ENCODE assay signal across 37 cellular contexts in the genomic region with DNA sequence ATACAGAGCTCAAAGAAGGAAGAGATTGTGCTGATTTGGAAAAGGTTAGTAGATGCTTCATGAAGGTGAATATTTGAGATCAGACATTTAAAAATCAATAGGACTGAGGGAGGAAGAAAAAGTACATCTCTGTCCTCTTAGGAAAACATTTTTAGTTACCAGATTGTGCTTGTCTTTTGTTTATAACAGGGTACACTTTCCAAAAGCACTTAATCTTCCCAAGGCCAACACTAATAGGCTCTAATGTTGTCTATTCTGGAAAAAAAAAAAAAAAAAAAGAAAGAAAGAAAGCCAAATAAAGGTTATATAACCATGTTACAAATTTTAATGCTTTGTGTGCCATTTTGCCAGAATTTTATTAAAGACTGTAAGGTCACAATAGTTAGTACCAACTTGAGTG. TPM values are rescaled to one million over a fixed set of nuclear protein-coding genes. Genes with fewer than 3 reads are reported as not detected.
"Had no signal": no experiment of that assay in that cellular context is flagged by ENCODE, and none has a peak within 500 bp of the region (broad histone marks: within the 10 kb centered on the region; RNA-seq: fewer than 3 reads in every experiment).

No MANE protein-coding gene starts in this region.

- H3K9me3 Mint-ChIP-seq: activated B cell treated with CpG ODN at 0.5 μM for 24 hours; activated CD4-positive, alpha-beta memory T cell treated with anti-CD3 and anti-CD28 coated beads, Interleukin-2, amount 10 ng/mL, durations not matched to agents 7 days and 5 days; activated CD4-positive, alpha-beta T cell treated with anti-CD3 and anti-CD28 coated beads, Interleukin-2, amount 10 ng/mL, durations not matched to agents 24 days and 14 days; activated naive CD4-positive, alpha-beta T cell treated with anti-CD3 and anti-CD28 coated beads, Interleukin-2, amount 10 ng/mL, durations not matched to agents 7 days and 5 days; activated naive CD4-positive, alpha-beta T cell treated with anti-CD3 and anti-CD28 coated beads, Interleukin-2, amount 50 U/mL, for 24 hours; activated naive CD8-positive, alpha-beta T cell treated with anti-CD3 and anti-CD28 coated beads, Interleukin-2, amount 10 ng/mL, durations not matched to agents 7 days and 5 days; activated naive CD8-positive, alpha-beta T cell treated with anti-CD3 and anti-CD28 coated beads, Interleukin-2, amount 50 U/mL, for 24 hours; activated T-cell treated with anti-CD3 and anti-CD28 coated beads, Interleukin-2, amount 50 U/mL, for 24 hours; activated T-helper 2 cell treated with anti-CD3 and anti-CD28 coated beads, Interferon-gamma antibody, Interleukin-2, Interleukin-4, amounts not matched to agents 10 μg/mL and 5 μg/mL and 100 μg/mL, durations not matched to agents 14 hours and 24 hours and 36 hours; brain; central memory CD8-positive, alpha-beta T cell; T-helper 1 cell treated with Interleukin-12 subunit alpha and Interleukin-12 subunit beta and Interleukin-4 antibody, amounts not matched to agents 30 μg/mL and 1 μg/mL, for 36 hours; T-helper 2 cell treated with Interferon-gamma antibody and Interleukin-4, amounts not matched to agents 5 μg/mL and 100 μg/mL, for 36 hours had no signal

- H3K27ac Mint-ChIP-seq: activated B cell treated with CpG ODN at 0.5 μM for 24 hours; activated CD4-positive, alpha-beta memory T cell treated with anti-CD3 and anti-CD28 coated beads, Interleukin-2, amount 10 ng/mL, durations not matched to agents 7 days and 5 days; activated CD4-positive, alpha-beta T cell treated with anti-CD3 and anti-CD28 coated beads, Interleukin-2, amount 10 ng/mL, durations not matched to agents 24 days and 14 days; activated CD8-positive, alpha-beta memory T cell treated with anti-CD3 and anti-CD28 coated beads, Interleukin-2, amount 10 ng/mL, durations not matched to agents 7 days and 5 days; activated CD8-positive, alpha-beta T cell treated with anti-CD3 and anti-CD28 coated beads, Interleukin-2, amount 10 ng/mL, durations not matched to agents 7 days and 5 days; activated naive CD4-positive, alpha-beta T cell treated with anti-CD3 and anti-CD28 coated beads, Interleukin-2, amount 10 ng/mL, durations not matched to agents 7 days and 5 days; activated naive CD4-positive, alpha-beta T cell treated with anti-CD3 and anti-CD28 coated beads, Interleukin-2, amount 50 U/mL, for 24 hours; activated naive CD8-positive, alpha-beta T cell; activated naive CD8-positive, alpha-beta T cell treated with anti-CD3 and anti-CD28 coated beads, Interleukin-2, amount 10 ng/mL, durations not matched to agents 7 days and 5 days; activated naive CD8-positive, alpha-beta T cell treated with anti-CD3 and anti-CD28 coated beads, Interleukin-2, amount 50 U/mL, for 24 hours; activated T-cell treated with anti-CD3 and anti-CD28 coated beads, Interleukin-2, amount 50 U/mL, for 24 hours; activated T-helper 2 cell treated with anti-CD3 and anti-CD28 coated beads, Interferon-gamma antibody, Interleukin-2, Interleukin-4, amounts not matched to agents 10 μg/mL and 5 μg/mL and 100 μg/mL, durations not matched to agents 14 hours and 24 hours and 36 hours; brain; T-helper 1 cell treated with Interleukin-12 subunit alpha and Interleukin-12 subunit beta and Interleukin-4 antibody, amounts not matched to agents 30 μg/mL and 1 μg/mL, for 36 hours; T-helper 2 cell treated with Interferon-gamma antibody and Interleukin-4, amounts not matched to agents 5 μg/mL and 100 μg/mL, for 36 hours had no signal

- H3K27me3 Mint-ChIP-seq: activated B cell treated with CpG ODN at 0.5 μM for 24 hours; activated CD4-positive, alpha-beta T cell treated with anti-CD3 and anti-CD28 coated beads, Interleukin-2, amount 10 ng/mL, durations not matched to agents 24 days and 14 days; activated naive CD4-positive, alpha-beta T cell treated with anti-CD3 and anti-CD28 coated beads, Interleukin-2, amount 50 U/mL, for 24 hours; activated naive CD8-positive, alpha-beta T cell; activated naive CD8-positive, alpha-beta T cell treated with anti-CD3 and anti-CD28 coated beads, Interleukin-2, amount 50 U/mL, for 24 hours; activated T-cell treated with anti-CD3 and anti-CD28 coated beads, Interleukin-2, amount 50 U/mL, for 24 hours had no signal

- H3K36me3 Mint-ChIP-seq: activated CD8-positive, alpha-beta memory T cell treated with anti-CD3 and anti-CD28 coated beads, Interleukin-2, amount 10 ng/mL, durations not matched to agents 7 days and 5 days; activated naive CD4-positive, alpha-beta T cell treated with anti-CD3 and anti-CD28 coated beads, Interleukin-2, amount 10 ng/mL, durations not matched to agents 7 days and 5 days; activated naive CD4-positive, alpha-beta T cell treated with anti-CD3 and anti-CD28 coated beads, Interleukin-2, amount 50 U/mL, for 24 hours; activated naive CD8-positive, alpha-beta T cell; activated naive CD8-positive, alpha-beta T cell treated with anti-CD3 and anti-CD28 coated beads, Interleukin-2, amount 10 ng/mL, durations not matched to agents 7 days and 5 days; brain had no signal

- H3K4me1 Mint-ChIP-seq: activated B cell treated with CpG ODN at 0.5 μM for 24 hours; activated CD4-positive, alpha-beta memory T cell treated with anti-CD3 and anti-CD28 coated beads, Interleukin-2, amount 10 ng/mL, durations not matched to agents 7 days and 5 days; activated CD4-positive, alpha-beta T cell treated with anti-CD3 and anti-CD28 coated beads, Interleukin-2, amount 10 ng/mL, durations not matched to agents 24 days and 14 days; activated CD8-positive, alpha-beta memory T cell treated with anti-CD3 and anti-CD28 coated beads, Interleukin-2, amount 10 ng/mL, durations not matched to agents 7 days and 5 days; activated naive CD4-positive, alpha-beta T cell treated with anti-CD3 and anti-CD28 coated beads, Interleukin-2, amount 10 ng/mL, durations not matched to agents 7 days and 5 days; activated naive CD4-positive, alpha-beta T cell treated with anti-CD3 and anti-CD28 coated beads, Interleukin-2, amount 50 U/mL, for 24 hours; activated naive CD8-positive, alpha-beta T cell treated with anti-CD3 and anti-CD28 coated beads, Interleukin-2, amount 10 ng/mL, durations not matched to agents 7 days and 5 days; activated naive CD8-positive, alpha-beta T cell treated with anti-CD3 and anti-CD28 coated beads, Interleukin-2, amount 50 U/mL, for 24 hours; brain; central memory CD8-positive, alpha-beta T cell had no signal

- H3K4me3 Mint-ChIP-seq: activated B cell treated with CpG ODN at 0.5 μM for 24 hours; activated CD4-positive, alpha-beta memory T cell treated with anti-CD3 and anti-CD28 coated beads, Interleukin-2, amount 10 ng/mL, durations not matched to agents 7 days and 5 days; activated CD4-positive, alpha-beta T cell treated with anti-CD3 and anti-CD28 coated beads, Interleukin-2, amount 10 ng/mL, durations not matched to agents 24 days and 14 days; activated CD8-positive, alpha-beta memory T cell treated with anti-CD3 and anti-CD28 coated beads, Interleukin-2, amount 10 ng/mL, durations not matched to agents 7 days and 5 days; activated CD8-positive, alpha-beta T cell treated with anti-CD3 and anti-CD28 coated beads, Interleukin-2, amount 10 ng/mL, durations not matched to agents 7 days and 5 days; activated naive CD4-positive, alpha-beta T cell treated with anti-CD3 and anti-CD28 coated beads, Interleukin-2, amount 10 ng/mL, durations not matched to agents 7 days and 5 days; activated naive CD4-positive, alpha-beta T cell treated with anti-CD3 and anti-CD28 coated beads, Interleukin-2, amount 50 U/mL, for 24 hours; activated naive CD8-positive, alpha-beta T cell; activated naive CD8-positive, alpha-beta T cell treated with anti-CD3 and anti-CD28 coated beads, Interleukin-2, amount 10 ng/mL, durations not matched to agents 7 days and 5 days; activated naive CD8-positive, alpha-beta T cell treated with anti-CD3 and anti-CD28 coated beads, Interleukin-2, amount 50 U/mL, for 24 hours; activated T-cell treated with anti-CD3 and anti-CD28 coated beads, Interleukin-2, amount 50 U/mL, for 24 hours; brain; central memory CD8-positive, alpha-beta T cell; T-helper 1 cell treated with Interleukin-12 subunit alpha and Interleukin-12 subunit beta and Interleukin-4 antibody, amounts not matched to agents 30 μg/mL and 1 μg/mL, for 36 hours; T-helper 2 cell treated with Interferon-gamma antibody and Interleukin-4, amounts not matched to agents 5 μg/mL and 100 μg/mL, for 36 hours had no signal

- H3K4me3 ChIP-seq: ascending aorta, cardiac muscle cell had no signal

- H3K9me3 ChIP-seq: ascending aorta had no signal

- H3K27ac ChIP-seq: ascending aorta, cardiac muscle cell, VCaP had no signal

- ATAC-seq: activated CD8-positive, alpha-beta memory T cell treated with anti-CD3 and anti-CD28 coated beads, Interleukin-2, amount 10 ng/mL, durations not matched to agents 7 days and 5 days; activated CD8-positive, alpha-beta T cell treated with anti-CD3 and anti-CD28 coated beads, Interleukin-2, amount 10 ng/mL, durations not matched to agents 7 days and 5 days; activated naive CD8-positive, alpha-beta T cell treated with anti-CD3 and anti-CD28 coated beads, Interleukin-2, amount 50 U/mL, for 24 hours had no signal

- FAIRE-seq: bronchial epithelial cell, TTC549 had no signal

- H3K36me3 ChIP-seq: ascending aorta, cardiac muscle cell had no signal

- H3K27me3 ChIP-seq: ascending aorta, cardiac muscle cell had no signal

- H3K4me1 ChIP-seq: ascending aorta had no signal

- DNase-seq: activated B cell treated with CpG ODN at 0.5 μM for 24 hours; activated CD4-positive, alpha-beta memory T cell treated with anti-CD3 and anti-CD28 coated beads, Interleukin-2, amount 10 ng/mL, durations not matched to agents 7 days and 5 days; activated CD4-positive, alpha-beta T cell treated with anti-CD3 and anti-CD28 coated beads for 4 hours; activated CD4-positive, alpha-beta T cell treated with anti-CD3 and anti-CD28 coated beads, Interleukin-2, amount 50 U/mL, for 48 hours; activated CD4-positive, CD25-positive, alpha-beta regulatory T cell treated with anti-CD3 and anti-CD28 coated beads, Interleukin-2, amount 50 U/mL, for 72 hours; activated CD8-positive, alpha-beta memory T cell treated with anti-CD3 and anti-CD28 coated beads for 24 hours; activated CD8-positive, alpha-beta memory T cell treated with anti-CD3 and anti-CD28 coated beads, Interleukin-2, amount 10 ng/mL, durations not matched to agents 7 days and 5 days; activated CD8-positive, alpha-beta memory T cell treated with anti-CD3 and anti-CD28 coated beads, Interleukin-2, amount 50 U/mL, for 48 hours; activated CD8-positive, alpha-beta T cell treated with anti-CD3 and anti-CD28 coated beads, Interleukin-2, amount 10 ng/mL, durations not matched to agents 7 days and 5 days; activated effector memory CD4-positive, alpha-beta T cell treated with Interleukin-2 at 50 U/mL for 16 hours; activated gamma-delta T cell; activated naive CD4-positive, alpha-beta T cell treated with anti-CD3 and anti-CD28 coated beads, Interleukin-2, amount 10 ng/mL, durations not matched to agents 7 days and 5 days; activated naive CD4-positive, alpha-beta T cell treated with Interleukin-2 at 50 U/mL for 16 hours; activated naive CD8-positive, alpha-beta T cell treated with anti-CD3 and anti-CD28 coated beads, Interleukin-2, amount 10 ng/mL, durations not matched to agents 7 days and 5 days; activated naive CD8-positive, alpha-beta T cell treated with anti-CD3 and anti-CD28 coated beads, Interleukin-2, amount 50 U/mL, for 24 hours; activated T-cell treated with anti-CD3 and anti-CD28 coated beads, Interleukin-2, amount 50 U/mL, for 24 hours; activated T-cell treated with anti-CD3 and anti-CD28 coated beads, Interleukin-2, amount 50 U/mL, for 48 hours; amygdala; anterior cingulate cortex; caudate nucleus; cerebellar nuclear complex; T-helper 1 cell; T-helper 2 cell; T-helper 9 cell had no signal

RNA-seq across cellular contexts. Expression of a gene that starts 45.5 kb away (rescaled TPM):
- total RNA-seq: activated B cell treated with CpG ODN at 0.5 μM for 24 hours; activated CD4-positive, alpha-beta memory T cell treated with anti-CD3 and anti-CD28 coated beads, Interleukin-2, amount 10 ng/mL, durations not matched to agents 7 days and 5 days; activated CD4-positive, alpha-beta T cell treated with anti-CD3 and anti-CD28 coated beads, Interleukin-2, amount 10 ng/mL, durations not matched to agents 24 days and 14 days; activated CD8-positive, alpha-beta memory T cell treated with anti-CD3 and anti-CD28 coated beads, Interleukin-2, amount 10 ng/mL, durations not matched to agents 7 days and 5 days; activated CD8-positive, alpha-beta T cell treated with anti-CD3 and anti-CD28 coated beads, Interleukin-2, amount 10 ng/mL, durations not matched to agents 7 days and 5 days; activated naive CD8-positive, alpha-beta T cell treated with anti-CD3 and anti-CD28 coated beads, Interleukin-2, amount 10 ng/mL, durations not matched to agents 7 days and 5 days; activated T-helper 2 cell treated with anti-CD3 and anti-CD28 coated beads, Interferon-gamma antibody, Interleukin-2, Interleukin-4, amounts not matched to agents 10 μg/mL and 5 μg/mL and 100 μg/mL, durations not matched to agents 14 hours and 24 hours and 36 hours; ascending aorta; bronchial epithelial cell; cardiac muscle cell had no signal
